ENCODE assay signal across 16 cellular contexts in the genomic region with DNA sequence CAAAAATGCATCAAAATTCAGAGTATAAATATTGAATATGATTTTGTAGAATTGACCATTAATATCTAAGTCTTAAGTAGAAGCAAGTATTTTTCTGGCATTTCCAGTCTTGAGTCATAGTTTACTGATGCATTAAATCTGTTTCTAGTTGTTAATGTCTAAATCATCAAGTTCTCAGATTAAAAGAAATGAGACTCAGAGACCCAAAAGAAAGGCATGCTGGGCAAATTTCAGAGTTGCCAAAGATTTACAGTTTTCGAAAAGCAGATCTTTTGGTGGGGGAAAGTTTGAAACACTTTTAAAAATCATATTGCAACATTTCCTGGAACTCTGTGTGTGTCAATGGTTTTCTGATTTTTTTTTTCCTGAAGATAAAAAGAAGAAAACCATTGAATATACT.
A peak's percentile ranks its signal among the peaks of the same experiment; 100 is the strongest.
DNase-seq lines count a peak whose midpoint lies in the region; FAIRE-seq and TF ChIP-seq lines count a peak whose summit lies in the region.
"Had no signal": no experiment of that assay in that cellular context is flagged by ENCODE, and none has a peak within 500 bp of the region (broad histone marks: within the 10 kb centered on the region; RNA-seq: fewer than 3 reads in every experiment).

No MANE protein-coding gene starts in this region.

- intact Hi-C loops in dorsolateral prefrontal cortex (cut with DNase I), result no loop called here
- intact Hi-C loops in A673 (cut with micrococcal nuclease; ENCODE audit: unreplicated experiment), result no loop called here

- TF ChIP-seq CTCF in AG10803 (conservative IDR thresholded peaks at IDR 0.05; ENCODE audit: low read length) (no peak), dorsolateral prefrontal cortex (IDR thresholded peaks at IDR 0.05 in 54 of 56, conservative IDR thresholded peaks at IDR 0.05 in 2 of 56; ENCODE audit: low read depth in 1 of 56, partially characterized antibody in 56 of 56) (no peak), A673 (conservative IDR thresholded peaks at IDR 0.05; ENCODE audit: low read depth, low read length) (no peak)

- no peaks in the 10 kb centered on the region for H3K9me3 ChIP-seq in A673 (ENCODE audit: low read depth, low read length, poor library complexity, severe bottlenecking)
- H3K9me3 ChIP-seq: Caco-2 had no signal

- H3K27ac ChIP-seq in dorsolateral prefrontal cortex (no peak overlapping the region), A673 (ENCODE audit: low read depth, low read length, poor library complexity, severe bottlenecking) (no peak overlapping the region)
- H3K27ac ChIP-seq: cardiac muscle cell, neural progenitor cell had no signal

- peak; percentile 84 for DNase-seq in AG10803 (ENCODE audit: low read depth)
- no peak for DNase-seq in GM18507 (ENCODE audit: extremely low spot score, insufficient read length, low read depth)
- DNase-seq in amniotic epithelial cell (ENCODE audit: low read depth), result peak; percentile 77
- peak; percentile 48 for DNase-seq in kidney glomerular epithelial cell (lab: John Stamatoyannopoulos, UW)
- DNase-seq in dorsolateral prefrontal cortex, result no peak
- DNase-seq in NAMALWA (ENCODE audit: low spot score), result no peak
- DNase-seq in A673 (ENCODE audit: low spot score), result no peak
- DNase-seq in NCI-H2227 treated with DMSO at 0.1 percent for 48 hours (lab: John Stamatoyannopoulos, UW), result no peak
- DNase-seq: activated CD4-positive, alpha-beta T cell treated with anti-CD3 and anti-CD28 coated beads, Interleukin-2, amount 10 ng/mL, durations not matched to agents 24 days and 14 days; Caco-2; HFFc6; mammary epithelial cell; RPMI8226 had no signal

- H3K4me1 ChIP-seq in A673 (ENCODE audit: insufficient read depth, low read length, poor library complexity, severe bottlenecking), result peaks cover 7% of the 10 kb centered on the region

- BruUV-seq in A673 (replicated peaks; lab: Mats Ljungman, UMichigan), result no TSS peak

- no peaks in the 10 kb centered on the region for H3K36me3 ChIP-seq in A673 (ENCODE audit: insufficient read depth, low read length, poor library complexity, severe bottlenecking)
- H3K36me3 ChIP-seq: cardiac muscle cell, neural progenitor cell had no signal

- H3K27me3 ChIP-seq in dorsolateral prefrontal cortex, result no peaks in the 10 kb centered on the region
- no peaks in the 10 kb centered on the region for H3K27me3 ChIP-seq in A673 (replicated peaks; ENCODE audit: insufficient read depth, low read depth, low read length, poor library complexity)
- H3K27me3 ChIP-seq: cardiac muscle cell, neural progenitor cell had no signal

- FAIRE-seq in GM18507 (lab: Jason Lieb, UNC), result peak; percentile 29

- POLR2A ChIA-PET in A673 (lab: Charles Lee; ENCODE audit: low non-redundant PET), result no interaction called here

- CTCF ChIA-PET in A673 (lab: Charles Lee), result no interaction called here

- H3K4me3 ChIP-seq in AG10803 (ENCODE audit: low read length) (no peak overlapping the region), dorsolateral prefrontal cortex (no peak overlapping the region), A673 (ENCODE audit: low read depth, low read length, poor library complexity, severe bottlenecking) (no peak overlapping the region)
- H3K4me3 ChIP-seq: cardiac muscle cell, neural progenitor cell, skin epidermis had no signal

Comparison
In these comparisons a context has a peak if more than half of its experiments do, and no peak if none do; other contexts are left out.
1. DNase-seq: peak in AG10803 (single experiment), amniotic epithelial cell (single experiment) and kidney glomerular epithelial cell (single experiment); none in GM18507 (single experiment), dorsolateral prefrontal cortex (0 of 10), NAMALWA (single experiment), A673 (single experiment) and NCI-H2227 treated with DMSO at 0.1 percent for 48 hours (single experiment).